In the genomic region with DNA sequence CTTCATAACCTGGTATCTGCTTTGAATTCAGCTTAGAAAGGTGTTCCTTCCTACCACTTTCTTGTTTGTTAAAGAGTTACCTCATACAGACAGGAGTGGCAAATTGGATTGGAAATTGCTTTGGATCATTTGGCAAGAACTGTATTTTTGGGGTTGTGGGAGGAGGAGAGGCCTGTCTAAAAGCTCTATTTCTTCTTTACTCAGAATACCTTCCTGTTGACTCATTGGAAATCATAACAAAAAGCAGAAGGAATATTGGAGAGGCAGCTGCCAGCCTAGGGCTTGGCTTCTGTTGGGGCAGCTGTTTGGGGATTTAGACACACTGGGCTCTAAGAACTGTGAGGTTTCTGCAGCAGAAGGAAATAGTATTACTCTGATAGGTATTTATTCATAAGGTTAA, we compare ENCODE assay signal across 8 cellular contexts. TPM values are rescaled to one million over a fixed set of nuclear protein-coding genes. Genes with fewer than 3 reads are reported as not detected.
A peak's percentile ranks its signal among the peaks of the same experiment; 100 is the strongest.
DNase-seq lines count a peak whose midpoint lies in the region; ATAC-seq and TF ChIP-seq lines count a peak whose summit lies in the region.

No MANE protein-coding gene starts in this region.

- H3K9me3 ChIP-seq in thoracic aorta = no peaks in the 10 kb centered on the region
- H3K9me3 ChIP-seq in BE2C = no peaks in the 10 kb centered on the region

- H3K27me3 ChIP-seq in kidney epithelial cell (ENCODE audit: control insufficient read depth, insufficient read depth, low read length) (no peaks in the 10 kb centered on the region), thoracic aorta (replicated peaks; ENCODE audit: insufficient read depth) (no peaks in the 10 kb centered on the region), BE2C (no peaks in the 10 kb centered on the region)

- H3K36me3 ChIP-seq in kidney epithelial cell (ENCODE audit: control insufficient read depth, insufficient read depth, low read length) (no peaks in the 10 kb centered on the region), thoracic aorta (no peaks in the 10 kb centered on the region), BE2C (no peaks in the 10 kb centered on the region)

- TF ChIP-seq CTCF in astrocyte of the cerebellum (IDR thresholded peaks at IDR 0.05; ENCODE audit: low read depth, low read length, missing control alignments) (no peak), kidney epithelial cell (IDR thresholded peaks at IDR 0.05; ENCODE audit: insufficient read depth, low read length, poor library complexity, severe bottlenecking) (no peak), thoracic aorta (IDR thresholded peaks at IDR 0.05) (no peak), BE2C (IDR thresholded peaks at IDR 0.05; ENCODE audit: low read depth, low read length) (no peak)

- no peak overlapping the region for H3K4me3 ChIP-seq in astrocyte of the cerebellum (ENCODE audit: low read depth, low read length)
- H3K4me3 ChIP-seq in kidney epithelial cell (ENCODE audit: low read depth, low read length) = no peak overlapping the region
- H3K4me3 ChIP-seq in thoracic aorta = peak overlapping the region; percentile 50
- H3K4me3 ChIP-seq in BE2C (ENCODE audit: low read depth, low read length) = no peak overlapping the region

- ATAC-seq in thoracic aorta (ENCODE audit: insufficient number of reproducible peaks, low FRiP score, low read depth) = peak; percentile 30

- peak overlapping the region; percentile 89 to 93 for H3K27ac ChIP-seq in thoracic aorta

- H3K4me1 ChIP-seq in thoracic aorta (ENCODE audit: control insufficient read depth in 1 of 2, low read depth in 2 of 2) = peaks cover 87 to 88% of the 10 kb centered on the region in 2 donors
- H3K4me1 ChIP-seq in BE2C = peaks cover 5% of the 10 kb centered on the region

- in situ Hi-C loops in astrocyte of the cerebellum (cut with HindIII; ENCODE audit: low sequenced_read_pairs) = no loop called here

- DNase-seq in EL (peak; percentile 91), NCI-H226 (peak; percentile 99), astrocyte of the cerebellum (ENCODE audit: low read depth) (peak; percentile 76), kidney epithelial cell (ENCODE audit: low read depth) (peak; percentile 63), thoracic aorta (ENCODE audit: low spot score) (no peak), BE2C (no peak), cerebellar nuclear complex (lab: John Stamatoyannopoulos, UW) (no peak), globus pallidus (ENCODE audit: low spot score) (no peak)

RNA-seq across cellular contexts. Expression of a gene that starts 14.2 kb away (rescaled TPM):
- total RNA-seq in kidney epithelial cell = 197 and 205 TPM in 2 replicates
- total RNA-seq in thoracic aorta = 100 to 1,000 TPM; 280 to 340 TPM
- 20.1 TPM for polyA plus RNA-seq in BE2C (2012; ENCODE audit: insufficient read depth, insufficient read length, low read depth)

RNA-seq across cellular contexts. Expression of a gene that starts 50.1 kb away (rescaled TPM):
- total RNA-seq in kidney epithelial cell = 2.0 and 4.0 TPM in 2 replicates
- total RNA-seq in thoracic aorta = 1 to 10 TPM; 1.6 to 7.7 TPM
- polyA plus RNA-seq in BE2C (2012; ENCODE audit: insufficient read depth, insufficient read length, low read depth) = 1.1 TPM

Comparison
In these comparisons a context has a peak if more than half of its experiments do, and no peak if none do; other contexts are left out.
1. DNase-seq: peak in EL (single experiment), NCI-H226 (single experiment), astrocyte of the cerebellum (single experiment) and kidney epithelial cell (single experiment); none in thoracic aorta (single experiment), BE2C (single experiment), cerebellar nuclear complex (0 of 2) and globus pallidus (single experiment).